In the genomic region with DNA sequence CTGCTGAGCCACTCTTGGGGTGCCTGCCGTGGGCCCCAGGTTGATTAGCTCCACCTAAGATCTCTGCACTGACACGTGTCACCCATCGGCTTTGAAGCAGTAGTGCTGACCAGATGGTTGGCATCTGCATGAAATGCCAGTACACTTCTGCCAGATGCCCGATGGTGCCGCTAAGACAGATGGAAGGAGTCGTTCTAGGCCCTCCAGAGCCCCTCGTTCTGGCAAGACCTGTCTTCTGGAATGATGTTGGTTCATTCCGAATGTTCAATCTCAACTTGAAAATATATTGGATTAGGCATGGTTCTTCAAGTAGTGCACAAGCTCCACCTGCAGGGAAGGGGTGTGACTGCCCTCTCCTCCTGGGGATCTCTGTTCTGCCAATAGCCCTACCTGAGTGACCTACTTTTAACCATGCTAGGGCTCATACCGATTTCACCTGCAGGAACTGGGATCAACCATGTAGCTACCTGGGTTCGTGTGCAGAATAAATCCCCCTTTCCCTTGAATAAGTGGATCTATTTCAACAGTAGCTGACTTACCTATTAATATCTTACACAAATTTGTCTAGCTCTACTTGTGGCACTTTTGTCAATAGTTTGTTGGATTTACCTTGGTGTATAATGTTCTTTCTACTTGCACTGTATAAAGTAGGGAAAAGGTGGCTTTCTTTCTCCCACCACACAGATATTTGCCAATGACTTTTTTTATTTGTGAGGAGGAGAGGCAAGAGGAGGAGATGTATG, we compare ENCODE assay signal across 10 cellular contexts.
A peak's percentile ranks its signal among the peaks of the same experiment; 100 is the strongest.
DNase-seq lines count a peak whose midpoint lies in the region; ATAC-seq and TF ChIP-seq lines count a peak whose summit lies in the region.
"Had no signal": no experiment of that assay in that cellular context is flagged by ENCODE, and none has a peak within 500 bp of the region (broad histone marks: within the 10 kb centered on the region; RNA-seq: fewer than 3 reads in every experiment).

No MANE protein-coding gene starts in this region.

- intact Hi-C loops in activated naive CD4-positive, alpha-beta T cell treated with anti-CD3 and anti-CD28 coated beads for 36 hours (cut with micrococcal nuclease): no loop called here
- intact Hi-C loops in CD14-positive monocyte (cut with micrococcal nuclease): no loop called here

- H3K9me3 Mint-ChIP-seq in nephron progenitor cell (no peaks in the 10 kb centered on the region), CD14-positive monocyte (peaks cover 0 to 4% (median 0%) of the 10 kb centered on the region in 7 donors)
- peaks cover 4% of the 10 kb centered on the region for H3K9me3 Mint-ChIP-seq in activated naive CD4-positive, alpha-beta T cell treated with anti-CD3 and anti-CD28 coated beads for 36 hours

- H3K27ac Mint-ChIP-seq in nephron progenitor cell (no peak overlapping the region), CD14-positive monocyte (no peak overlapping the region)
- no peak overlapping the region for H3K27ac Mint-ChIP-seq in activated naive CD4-positive, alpha-beta T cell treated with anti-CD3 and anti-CD28 coated beads for 36 hours

- DNase-seq in COLO829 (ENCODE audit: low spot score): peak; percentile 53
- DNase-seq in Kasumi-1 (lab: John Stamatoyannopoulos, UW): peak; percentile 10 to 42
- no peak for DNase-seq in brain microvascular endothelial cell
- DNase-seq in nephron progenitor cell: no peak
- no peak for DNase-seq in coronary artery (ENCODE audit: low spot score)
- DNase-seq in activated naive CD4-positive, alpha-beta T cell treated with anti-CD3 and anti-CD28 coated beads for 36 hours: no peak
- DNase-seq in CD14-positive monocyte (ENCODE audit: low spot score): no peak
- DNase-seq: left cardiac atrium had no signal

- TF ChIP-seq CTCF in brain microvascular endothelial cell (IDR thresholded peaks at IDR 0.05; ENCODE audit: low read depth, low read length, missing control alignments) (peak; percentile 69), nephron progenitor cell (IDR thresholded peaks at IDR 0.05) (peak; percentile 45), coronary artery (IDR thresholded peaks at IDR 0.05) (no peak), CD14-positive monocyte (IDR thresholded peaks at IDR 0.05) (no peak)

- no peaks in the 10 kb centered on the region for H3K36me3 ChIP-seq in brain microvascular endothelial cell (replicated peaks)

- H3K4me3 ChIP-seq in brain microvascular endothelial cell (ENCODE audit: low read depth, low read length) (no peak overlapping the region), coronary artery (no peak overlapping the region)

- CTCF ChIA-PET in activated naive CD4-positive, alpha-beta T cell treated with anti-CD3 and anti-CD28 coated beads for 36 hours (lab: Charles Lee): no interaction called here

- H3K27ac ChIP-seq in brain microvascular endothelial cell (no peak overlapping the region), coronary artery (no peak overlapping the region)
- H3K27ac ChIP-seq: KMS-11 had no signal

- H3K4me1 Mint-ChIP-seq in nephron progenitor cell (peaks cover 14% of the 10 kb centered on the region), CD14-positive monocyte (no peaks in the 10 kb centered on the region)
- H3K4me1 Mint-ChIP-seq in activated naive CD4-positive, alpha-beta T cell treated with anti-CD3 and anti-CD28 coated beads for 36 hours (ENCODE audit: low read depth): no peaks in the 10 kb centered on the region

- H3K27me3 ChIP-seq in brain microvascular endothelial cell (replicated peaks): no peaks in the 10 kb centered on the region

- in situ Hi-C loops in brain microvascular endothelial cell (cut with HindIII; ENCODE audit: low pct_ligation_motif_present, low sequenced_read_pairs): no loop called here

- H3K4me3 Mint-ChIP-seq in nephron progenitor cell (no peak overlapping the region), CD14-positive monocyte (no peak overlapping the region)
- H3K4me3 Mint-ChIP-seq in activated naive CD4-positive, alpha-beta T cell treated with anti-CD3 and anti-CD28 coated beads for 36 hours: no peak overlapping the region

- no peak for ATAC-seq in GM18517 (IDR thresholded peaks at IDR 0.05; ENCODE audit: unreplicated experiment)
- ATAC-seq: left cardiac atrium had no signal

- no peaks in the 10 kb centered on the region for H3K36me3 Mint-ChIP-seq in nephron progenitor cell (ENCODE audit: low read depth)
- no peaks in the 10 kb centered on the region for H3K36me3 Mint-ChIP-seq in activated naive CD4-positive, alpha-beta T cell treated with anti-CD3 and anti-CD28 coated beads for 36 hours (ENCODE audit: low read depth)
- no peaks in the 10 kb centered on the region for H3K36me3 Mint-ChIP-seq in CD14-positive monocyte

- no peaks in the 10 kb centered on the region for H3K27me3 Mint-ChIP-seq in nephron progenitor cell (ENCODE audit: low read depth, poor library complexity)
- H3K27me3 Mint-ChIP-seq in activated naive CD4-positive, alpha-beta T cell treated with anti-CD3 and anti-CD28 coated beads for 36 hours (ENCODE audit: low read depth): no peaks in the 10 kb centered on the region
- H3K27me3 Mint-ChIP-seq in CD14-positive monocyte (ENCODE audit: low read depth in 3 of 3): peaks cover 0 to 5% (median 1%) of the 10 kb centered on the region in 3 donors

Comparison
In these comparisons a context has a peak if more than half of its experiments do, and no peak if none do; other contexts are left out.
1. DNase-seq: peak in COLO829 (single experiment) and Kasumi-1 (2 of 2); none in brain microvascular endothelial cell (single experiment), nephron progenitor cell (single experiment), coronary artery (single experiment), activated naive CD4-positive, alpha-beta T cell treated with anti-CD3 and anti-CD28 coated beads for 36 hours (single experiment) and CD14-positive monocyte (single experiment).
2. CTCF ChIP-seq: peak in brain microvascular endothelial cell (single experiment) and nephron progenitor cell (single experiment); none in coronary artery (single experiment) and CD14-positive monocyte (single experiment).